29 cellular contexts compared by ENCODE assay signal in the genomic region with DNA sequence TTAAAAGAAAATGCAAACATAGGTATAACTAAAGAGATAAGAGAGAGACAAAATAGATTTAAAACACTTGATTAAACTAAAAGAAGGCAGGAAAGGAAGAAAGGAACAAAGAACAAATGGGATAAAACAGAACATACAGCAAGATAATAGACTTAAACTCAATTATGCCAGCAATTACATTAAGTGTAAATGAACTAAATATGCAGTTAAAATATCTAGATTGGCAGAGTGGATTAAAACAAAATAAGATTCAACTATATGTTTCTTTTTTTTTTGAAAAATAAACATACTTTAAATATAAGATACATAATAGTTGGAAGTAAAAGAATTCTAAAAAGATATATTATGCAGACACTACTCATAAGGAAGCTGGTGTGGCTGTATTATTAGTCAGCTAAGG.
"Had no signal": no experiment of that assay in that cellular context is flagged by ENCODE, and none has a peak within 500 bp of the region (broad histone marks: within the 10 kb centered on the region; RNA-seq: fewer than 3 reads in every experiment).

No MANE protein-coding gene starts in this region.

- ATAC-seq: naive thymus-derived CD4-positive, alpha-beta T cell; naive thymus-derived CD8-positive, alpha-beta T cell; natural killer cell; natural killer cell treated with Interleukin-12 subunit alpha and Interleukin-12 subunit beta and Interleukin-15 and Interleukin-18, amount 100 ng/mL, for 72 hours; pancreas; psoas muscle; right cardiac atrium; right lobe of liver; sciatic nerve had no signal

- H3K9ac ChIP-seq: neural progenitor cell, parathyroid adenoma had no signal

- FAIRE-seq: pancreas, small intestine had no signal

- H3K4me1 ChIP-seq: neural progenitor cell, pancreas, parathyroid adenoma, prostate gland, psoas muscle, right atrium auricular region, right lobe of liver, sigmoid colon, spleen had no signal

- H3K36me3 ChIP-seq: neural progenitor cell, neutrophil, ovary, pancreas, prostate gland, right atrium auricular region, right lobe of liver had no signal

- H3K27ac ChIP-seq: neural progenitor cell, neutrophil, ovary, pancreas, parathyroid adenoma, prostate gland, psoas muscle, right atrium auricular region, right lobe of liver, sigmoid colon, skin epidermis, spleen had no signal

- H3K27me3 ChIP-seq: neural progenitor cell, neutrophil, ovary, pancreas, right atrium auricular region, right lobe of liver, sigmoid colon, spleen had no signal

- H3K4me2 ChIP-seq: neural progenitor cell, smooth muscle cell had no signal

- DNase-seq: naive thymus-derived CD4-positive, alpha-beta T cell; naive thymus-derived CD8-positive, alpha-beta T cell; natural killer cell; nephron progenitor cell; nucleus accumbens; occipital lobe; ovary; pancreas; posterior cingulate gyrus; psoas muscle; retina; right cardiac atrium; right lobe of liver; sigmoid colon; small intestine; spleen; stimulated activated CD4-positive, alpha-beta T cell treated with anti-CD3 and anti-CD28 coated beads, Interleukin-12 subunit alpha, Interleukin-12 subunit beta, amount 100 ng/mL, for 4 hours; stimulated activated CD4-positive, alpha-beta T cell treated with anti-CD3 and anti-CD28 coated beads, Interleukin-15, amount 100 ng/mL, for 24 hours; stimulated activated CD4-positive, alpha-beta T cell treated with anti-CD3 and anti-CD28 coated beads, Interleukin-1b, Interleukin-23, amount 100 ng/mL, for 48 hours; stimulated activated CD4-positive, alpha-beta T cell treated with anti-CD3 and anti-CD28 coated beads, Interleukin-2, amount 100 ng/mL, for 24 hours had no signal

- H3K4me3 ChIP-seq: neural progenitor cell, ovary, pancreas, prostate gland, psoas muscle, right atrium auricular region, right lobe of liver, sigmoid colon, skin epidermis, smooth muscle cell, spleen had no signal

- H2AFZ ChIP-seq: neural progenitor cell, parathyroid adenoma had no signal

- H3K9me3 ChIP-seq: neutrophil, ovary, pancreas, prostate gland, right lobe of liver had no signal

- H3K79me2 ChIP-seq: parathyroid adenoma had no signal
